In the genomic region with DNA sequence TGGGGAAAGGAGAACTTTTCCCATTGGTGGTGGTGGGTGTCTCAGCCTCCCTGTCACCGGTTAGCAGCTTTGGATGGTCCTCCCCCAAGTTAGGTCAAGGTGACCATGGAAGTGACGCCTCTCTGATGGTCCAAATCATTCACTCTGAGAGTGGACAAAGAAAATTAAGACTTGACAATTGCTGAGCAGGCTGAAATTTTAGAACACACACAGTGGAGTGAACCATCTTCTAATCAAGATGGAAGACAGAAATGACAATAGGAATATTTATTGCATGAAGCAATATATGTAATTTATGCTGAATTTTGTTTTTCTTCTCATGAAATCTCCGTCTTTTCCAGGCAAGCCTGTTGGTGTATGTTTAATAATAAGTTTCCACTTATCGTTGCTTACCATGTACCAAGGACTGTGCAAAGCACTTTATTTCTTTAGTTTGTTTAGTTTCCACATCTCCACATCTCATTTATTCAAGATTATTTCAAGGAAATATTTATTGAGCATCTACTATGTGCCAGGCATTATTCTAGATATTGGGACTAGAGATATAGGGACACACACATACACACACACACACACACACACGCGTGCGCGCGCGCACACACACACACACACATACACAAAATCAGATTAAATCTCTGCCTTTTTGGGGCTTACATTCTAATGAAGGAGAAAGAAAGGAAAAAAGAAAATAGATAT, we compare ENCODE assay signal across 2 cellular contexts.
TF ChIP-seq lines count a peak whose summit lies in the region.

No MANE protein-coding gene starts in this region.

TF ChIP-seq in HepG2, 621 proteins besides CTCF, POLR2A, EP300 and RAD21:
- TF ChIP-seq NBN (conservative IDR thresholded peaks at IDR 0.05) = no peak
- no peak for TF ChIP-seq ZNF703 (CRISPR knock-in tag; IDR thresholded peaks at IDR 0.05; ENCODE audit: borderline replicate concordance)
- TF ChIP-seq ZNF598 (CRISPR knock-in tag; IDR thresholded peaks at IDR 0.05; ENCODE audit: borderline replicate concordance) = no peak
- TF ChIP-seq, protein P1, sequence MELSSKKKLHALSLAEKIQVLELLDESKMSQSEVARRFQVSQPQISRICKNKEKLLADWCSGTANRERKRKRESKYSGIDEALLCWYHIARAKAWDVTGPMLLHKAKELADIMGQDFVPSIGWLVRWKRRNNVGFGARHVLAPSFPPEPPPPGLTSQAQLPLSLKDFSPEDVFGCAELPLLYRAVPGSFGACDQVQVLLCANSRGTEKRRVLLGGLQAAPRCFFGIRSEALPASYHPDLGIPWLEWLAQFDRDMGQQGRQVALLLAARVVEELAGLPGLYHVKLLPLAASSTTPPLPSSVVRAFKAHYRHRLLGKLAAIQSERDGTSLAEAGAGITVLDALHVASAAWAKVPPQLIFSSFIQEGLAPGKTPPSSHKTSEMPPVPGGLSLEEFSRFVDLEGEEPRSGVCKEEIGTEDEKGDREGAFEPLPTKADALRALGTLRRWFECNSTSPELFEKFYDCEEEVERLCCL (CRISPR knock-in tag; IDR thresholded peaks at IDR 0.05; ENCODE audit: borderline replicate concordance) = no peak
- TF ChIP-seq CHCHD3 (CRISPR knock-in tag; IDR thresholded peaks at IDR 0.05) = no peak
- TF ChIP-seq PAX8 (CRISPR knock-in tag; IDR thresholded peaks at IDR 0.05; ENCODE audit: borderline replicate concordance) = no peak
- peak; percentile 65 to 77 for TF ChIP-seq MAFK (conservative IDR thresholded peaks at IDR 0.05 in 1 of 2, IDR thresholded peaks at IDR 0.05 in 1 of 2; ENCODE audit: low read length in 2 of 2)
- TF ChIP-seq SOX5 (CRISPR knock-in tag; IDR thresholded peaks at IDR 0.05; ENCODE audit: borderline replicate concordance) = no peak
- TF ChIP-seq PCBP2 (optimal IDR thresholded peaks at IDR 0.05; ENCODE audit: low read depth, low read length, poor library complexity, severe bottlenecking) = no peak
- TF ChIP-seq AGO2 (optimal IDR thresholded peaks at IDR 0.05; ENCODE audit: low read depth, low read length) = no peak
- no peak for TF ChIP-seq YEATS4 (CRISPR knock-in tag; IDR thresholded peaks at IDR 0.05; ENCODE audit: borderline replicate concordance)
- no peak for TF ChIP-seq JUND (CRISPR knock-in tag; IDR thresholded peaks at IDR 0.05)
- no peak for TF ChIP-seq ZNF83 (CRISPR knock-in tag; IDR thresholded peaks at IDR 0.05; ENCODE audit: borderline replicate concordance)
- no peak for TF ChIP-seq RFX1 (IDR thresholded peaks at IDR 0.05)
- TF ChIP-seq ATAD3A (CRISPR knock-in tag; IDR thresholded peaks at IDR 0.05) = no peak
- peak; percentile 50; the same call in 1 of the 2 replicates for TF ChIP-seq MAFF (IDR thresholded peaks at IDR 0.05; ENCODE audit: low read depth, low read length)
- no peak for TF ChIP-seq KDM1A (CRISPR knock-in tag; IDR thresholded peaks at IDR 0.05)
- no peak for TF ChIP-seq ZNF878 (CRISPR knock-in tag; IDR thresholded peaks at IDR 0.05)

TF ChIP-seq in K562, 482 proteins besides CTCF, POLR2A, EP300 and RAD21:
- TF ChIP-seq ZNF316 (IDR thresholded peaks at IDR 0.05) (peak; percentile 61), MAFG (tag; conservative IDR thresholded peaks at IDR 0.05) (peak; percentile 55), MTA1 (IDR thresholded peaks at IDR 0.05; ENCODE audit: borderline replicate concordance) (no peak), HNRNPH1 (optimal IDR thresholded peaks at IDR 0.05; ENCODE audit: low read depth, low read length) (no peak)
- TF ChIP-seq, protein P2, sequence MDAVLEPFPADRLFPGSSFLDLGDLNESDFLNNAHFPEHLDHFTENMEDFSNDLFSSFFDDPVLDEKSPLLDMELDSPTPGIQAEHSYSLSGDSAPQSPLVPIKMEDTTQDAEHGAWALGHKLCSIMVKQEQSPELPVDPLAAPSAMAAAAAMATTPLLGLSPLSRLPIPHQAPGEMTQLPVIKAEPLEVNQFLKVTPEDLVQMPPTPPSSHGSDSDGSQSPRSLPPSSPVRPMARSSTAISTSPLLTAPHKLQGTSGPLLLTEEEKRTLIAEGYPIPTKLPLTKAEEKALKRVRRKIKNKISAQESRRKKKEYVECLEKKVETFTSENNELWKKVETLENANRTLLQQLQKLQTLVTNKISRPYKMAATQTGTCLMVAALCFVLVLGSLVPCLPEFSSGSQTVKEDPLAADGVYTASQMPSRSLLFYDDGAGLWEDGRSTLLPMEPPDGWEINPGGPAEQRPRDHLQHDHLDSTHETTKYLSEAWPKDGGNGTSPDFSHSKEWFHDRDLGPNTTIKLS (IDR thresholded peaks at IDR 0.05; ENCODE audit: borderline replicate concordance, low read depth) = no peak
